1 cellular context compared by ENCODE assay signal in the genomic region with DNA sequence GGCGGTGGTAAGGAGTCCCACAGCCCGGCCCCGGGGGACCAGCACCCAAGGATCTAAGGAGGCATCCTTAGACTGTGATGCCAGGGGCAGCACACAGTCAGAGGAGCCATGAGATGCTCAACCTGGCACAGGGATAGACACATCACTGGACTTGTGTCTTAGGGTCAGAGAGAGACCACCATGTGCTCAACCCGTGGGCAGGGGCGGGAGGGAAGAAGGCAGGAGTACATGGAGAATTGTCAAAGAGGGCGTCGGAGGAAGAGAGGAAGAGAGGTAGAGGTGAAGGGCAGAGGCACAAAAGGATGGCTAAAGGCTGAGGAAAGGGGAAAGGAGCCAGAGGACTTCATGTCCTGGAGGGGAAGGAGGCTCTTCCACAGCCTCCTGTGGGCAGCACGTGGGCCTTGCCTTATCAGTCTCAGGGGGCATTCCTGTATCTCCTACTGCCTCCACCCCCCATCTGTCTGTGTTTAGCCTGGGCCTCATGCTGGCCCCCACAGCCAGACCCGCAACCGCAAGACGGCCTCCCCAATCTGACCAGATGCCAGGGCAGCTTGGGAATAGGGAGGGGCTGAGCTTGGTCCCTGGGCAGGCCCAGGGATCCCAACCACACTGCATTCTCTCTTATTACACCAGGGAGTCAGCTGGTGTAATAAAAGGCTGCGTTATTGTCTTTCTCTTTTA.
TF ChIP-seq lines count a peak whose summit lies in the region.

No MANE protein-coding gene starts in this region.

TF ChIP-seq in SK-N-SH treated with all-trans-retinoic acid at 6 μM for 48 hours, 23 proteins besides CTCF, POLR2A, EP300 and RAD21 (continued from another document):
- TF ChIP-seq, protein P1, sequence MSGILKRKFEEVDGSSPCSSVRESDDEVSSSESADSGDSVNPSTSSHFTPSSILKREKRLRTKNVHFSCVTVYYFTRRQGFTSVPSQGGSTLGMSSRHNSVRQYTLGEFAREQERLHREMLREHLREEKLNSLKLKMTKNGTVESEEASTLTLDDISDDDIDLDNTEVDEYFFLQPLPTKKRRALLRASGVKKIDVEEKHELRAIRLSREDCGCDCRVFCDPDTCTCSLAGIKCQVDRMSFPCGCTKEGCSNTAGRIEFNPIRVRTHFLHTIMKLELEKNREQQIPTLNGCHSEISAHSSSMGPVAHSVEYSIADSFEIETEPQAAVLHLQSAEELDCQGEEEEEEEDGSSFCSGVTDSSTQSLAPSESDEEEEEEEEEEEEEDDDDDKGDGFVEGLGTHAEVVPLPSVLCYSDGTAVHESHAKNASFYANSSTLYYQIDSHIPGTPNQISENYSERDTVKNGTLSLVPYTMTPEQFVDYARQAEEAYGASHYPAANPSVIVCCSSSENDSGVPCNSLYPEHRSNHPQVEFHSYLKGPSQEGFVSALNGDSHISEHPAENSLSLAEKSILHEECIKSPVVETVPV (CRISPR knock-in tag; IDR thresholded peaks at IDR 0.05), result no peak
- TF ChIP-seq ISL1 (CRISPR knock-in tag; IDR thresholded peaks at IDR 0.05), result no peak
- TF ChIP-seq OSR1 (CRISPR knock-in tag; IDR thresholded peaks at IDR 0.05), result no peak
- no peak for TF ChIP-seq ZNF565 (CRISPR knock-in tag; conservative IDR thresholded peaks at IDR 0.05; ENCODE audit: low read depth)
- TF ChIP-seq TCF4 (CRISPR knock-in tag; IDR thresholded peaks at IDR 0.05; ENCODE audit: borderline replicate concordance), result no peak
- TF ChIP-seq ZNF8 (CRISPR knock-in tag; IDR thresholded peaks at IDR 0.05), result no peak
- TF ChIP-seq GLIS3 (CRISPR knock-in tag; IDR thresholded peaks at IDR 0.05), result no peak
- TF ChIP-seq, protein P2, sequence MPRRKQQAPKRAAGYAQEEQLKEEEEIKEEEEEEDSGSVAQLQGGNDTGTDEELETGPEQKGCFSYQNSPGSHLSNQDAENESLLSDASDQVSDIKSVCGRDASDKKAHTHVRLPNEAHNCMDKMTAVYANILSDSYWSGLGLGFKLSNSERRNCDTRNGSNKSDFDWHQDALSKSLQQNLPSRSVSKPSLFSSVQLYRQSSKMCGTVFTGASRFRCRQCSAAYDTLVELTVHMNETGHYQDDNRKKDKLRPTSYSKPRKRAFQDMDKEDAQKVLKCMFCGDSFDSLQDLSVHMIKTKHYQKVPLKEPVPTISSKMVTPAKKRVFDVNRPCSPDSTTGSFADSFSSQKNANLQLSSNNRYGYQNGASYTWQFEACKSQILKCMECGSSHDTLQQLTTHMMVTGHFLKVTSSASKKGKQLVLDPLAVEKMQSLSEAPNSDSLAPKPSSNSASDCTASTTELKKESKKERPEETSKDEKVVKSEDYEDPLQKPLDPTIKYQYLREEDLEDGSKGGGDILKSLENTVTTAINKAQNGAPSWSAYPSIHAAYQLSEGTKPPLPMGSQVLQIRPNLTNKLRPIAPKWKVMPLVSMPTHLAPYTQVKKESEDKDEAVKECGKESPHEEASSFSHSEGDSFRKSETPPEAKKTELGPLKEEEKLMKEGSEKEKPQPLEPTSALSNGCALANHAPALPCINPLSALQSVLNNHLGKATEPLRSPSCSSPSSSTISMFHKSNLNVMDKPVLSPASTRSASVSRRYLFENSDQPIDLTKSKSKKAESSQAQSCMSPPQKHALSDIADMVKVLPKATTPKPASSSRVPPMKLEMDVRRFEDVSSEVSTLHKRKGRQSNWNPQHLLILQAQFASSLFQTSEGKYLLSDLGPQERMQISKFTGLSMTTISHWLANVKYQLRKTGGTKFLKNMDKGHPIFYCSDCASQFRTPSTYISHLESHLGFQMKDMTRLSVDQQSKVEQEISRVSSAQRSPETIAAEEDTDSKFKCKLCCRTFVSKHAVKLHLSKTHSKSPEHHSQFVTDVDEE (CRISPR knock-in tag; IDR thresholded peaks at IDR 0.05), result no peak
- TF ChIP-seq ZFP3 (CRISPR knock-in tag; IDR thresholded peaks at IDR 0.05), result no peak
